Comparison of ENCODE assay signal across 10 cellular contexts in genomic region chr9:130824616-130825015, GRCh38. TPM values are rescaled to one million over a fixed set of nuclear protein-coding genes. Genes with fewer than 3 reads are reported as not detected.
DNase-seq lines count a peak whose midpoint lies in the region; ATAC-seq, FAIRE-seq and TF ChIP-seq lines count a peak whose summit lies in the region.
"Had no signal": no experiment of that assay in that cellular context is flagged by ENCODE, and none has a peak within 500 bp of the region (broad histone marks: within the 10 kb centered on the region; RNA-seq: fewer than 3 reads in every experiment).

No MANE protein-coding gene starts in this region.

- WGBS in IMR-90 (ENCODE audit: extremely low coverage in 2 of 2, insufficient read length in 1 of 2), 2 experiments = no CpG with 5 or more reads among the region's 4 CpGs
- WGBS in suprapubic skin = 47% methylated on average over 4 of the region's 4 CpGs

- peak overlapping the region; percentile 63 for H2AK9ac ChIP-seq in IMR-90 (replicated peaks; ENCODE audit: low read depth, low read length, poor library complexity)

- H3K56ac ChIP-seq in IMR-90 (ENCODE audit: extremely low read depth, insufficient read depth, low read length) = peak overlapping the region; percentile 85

- peak overlapping the region; percentile 72 for H2BK20ac ChIP-seq in IMR-90 (ENCODE audit: low read depth, low read length)

- 0 out of 2 replicates have a peak, but pooled peaks cover 3% of the 10 kb centered on the region for H4K20me1 ChIP-seq in IMR-90 (ENCODE audit: insufficient read depth, low read length)

- H3K18ac ChIP-seq in IMR-90 (ENCODE audit: low read depth, low read length) = peak overlapping the region; percentile 58

- no peak for FAIRE-seq in GM12892 (lab: Jason Lieb, UNC)

- peak overlapping the region; percentile 64 for H2AFZ ChIP-seq in IMR-90 (replicated peaks; ENCODE audit: low read length, poor library complexity)

- H3K14ac ChIP-seq in IMR-90 (replicated peaks; ENCODE audit: low read depth, low read length) = peak overlapping the region; percentile 84

- peak overlapping the region; percentile 69; the same call in 1 of the 2 replicates for H2AK5ac ChIP-seq in IMR-90 (ENCODE audit: low read depth, low read length)

- H4K8ac ChIP-seq in IMR-90 (ENCODE audit: low read depth in 2 of 2, low read length in 2 of 2) = peak overlapping the region; percentile 26 to 82

- H3K4me2 ChIP-seq in IMR-90 (ENCODE audit: low read depth, low read length) = peak overlapping the region; percentile 62

- TF ChIP-seq RAD21 in IMR-90 (IDR thresholded peaks at IDR 0.05; ENCODE audit: low read length) = no peak

- H3K4me1 ChIP-seq in IMR-90 (ENCODE audit: control insufficient read depth, insufficient read depth, low read length) (peaks cover 15% of the 10 kb centered on the region), left lung (peaks cover 12 to 18% of the 10 kb centered on the region in 2 donors), suprapubic skin (peaks cover 24% of the 10 kb centered on the region)

- peak overlapping the region; percentile 88; the same call in 2 of the 3 replicates for H2BK15ac ChIP-seq in IMR-90 (ENCODE audit: low read depth, low read length)

- peak overlapping the region; percentile 47 for H4K5ac ChIP-seq in IMR-90 (ENCODE audit: low read depth, low read length)

- peak overlapping the region; percentile 81 for H4K91ac ChIP-seq in IMR-90 (ENCODE audit: insufficient read depth, low read depth, low read length)

- H3K27ac ChIP-seq in IMR-90 (ENCODE audit: insufficient read depth, low read length) (peak overlapping the region; percentile 96), caudate nucleus (ENCODE audit: low read depth, low read length) (peak overlapping the region; percentile 67), left lung (peak overlapping the region; percentile 28 to 78), suprapubic skin (peak overlapping the region; percentile 76)

- no peaks in the 10 kb centered on the region for H3K36me3 ChIP-seq in IMR-90 (ENCODE audit: control insufficient read depth, insufficient read depth, low read length)
- no peaks in the 10 kb centered on the region for H3K36me3 ChIP-seq in left lung
- no peaks in the 10 kb centered on the region for H3K36me3 ChIP-seq in suprapubic skin

- POLR2A ChIA-PET in IMR-90 (lab: Charles Lee; ENCODE audit: unreplicated experiment) = no interaction called here

- dilution Hi-C loops in IMR-90 (cut with HindIII; ENCODE audit: low sequenced_read_pairs, unreplicated experiment) = no loop called here

- peak overlapping the region; percentile 71 for H3K9ac ChIP-seq in IMR-90 (ENCODE audit: low read depth, low read length)

- H2BK5ac ChIP-seq in IMR-90 (ENCODE audit: low read depth, low read length, poor library complexity, severe bottlenecking) = peak overlapping the region; percentile 93

- in situ Hi-C loops in IMR-90 (cut with MboI; ENCODE audit: low sequenced_read_pairs) = no loop called here

- H3K9me3 ChIP-seq in IMR-90 (ENCODE audit: control insufficient read depth, insufficient read depth, low read length) (no peaks in the 10 kb centered on the region), left lung (peaks cover 0 to 5% of the 10 kb centered on the region in 2 donors), suprapubic skin (no peaks in the 10 kb centered on the region)

- no TSS peak for BruUV-seq in IMR-90 (replicated peaks; lab: Mats Ljungman, UMichigan)

- H3K4me3 ChIP-seq in IMR-90 (ENCODE audit: insufficient read depth, low read depth, low read length) (no peak overlapping the region; the same call in 1 of the 2 replicates), left lung (no peak overlapping the region), suprapubic skin (no peak overlapping the region)

- H3K79me1 ChIP-seq in IMR-90 (ENCODE audit: low read depth in 1 of 2, low read length in 2 of 2) = peaks cover 23 to 49% of the 10 kb centered on the region in 2 experiments

- no peaks in the 10 kb centered on the region for H3K27me3 ChIP-seq in IMR-90 (ENCODE audit: control insufficient read depth, insufficient read depth, low read length)
- H3K27me3 ChIP-seq in left lung = no peaks in the 10 kb centered on the region
- H3K27me3 ChIP-seq in suprapubic skin = no peaks in the 10 kb centered on the region

- TF ChIP-seq POLR2A in IMR-90 (IDR thresholded peaks at IDR 0.05; ENCODE audit: low read depth, low read length) (no peak), suprapubic skin (IDR thresholded peaks at IDR 0.05) (no peak), GM12892 (IDR thresholded peaks at IDR 0.05; ENCODE audit: low read depth, low read length) (no peak)

- no peak for TF ChIP-seq CTCF in IMR-90 (conservative IDR thresholded peaks at IDR 0.05; ENCODE audit: low read depth, low read length)
- TF ChIP-seq CTCF in left lung (IDR thresholded peaks at IDR 0.05) = no peak
- TF ChIP-seq CTCF in suprapubic skin (IDR thresholded peaks at IDR 0.05) = no peak

- DNase-seq in IMR-90 (no peak), caudate nucleus (lab: John Stamatoyannopoulos, UW) (no peak), left lung (no peak), suprapubic skin (ENCODE audit: low spot score in 2 of 2) (no peak), NCI-H510A treated with DMSO at 0.1 percent for 48 hours (lab: John Stamatoyannopoulos, UW) (no peak), GM12892 (ENCODE audit: insufficient read length) (no peak), NCI-H446 (lab: John Stamatoyannopoulos, UW) (no peak)
- DNase-seq: activated B cell treated with CpG ODN at 0.5 μM for 24 hours, naive B cell had no signal

- ATAC-seq in IMR-90 (ENCODE audit: low read depth) (peak; percentile 30), left lung (peak; percentile 39), GM21737 (IDR thresholded peaks at IDR 0.05; ENCODE audit: unreplicated experiment) (no peak)

- CTCF ChIA-PET in IMR-90 (lab: Yijun Ruan, JAX) = interaction anchor here (0.6 to 1.6 kb wide), 2 partner anchors 10 to 765 kb away, joined by 3 to 5 read pairs; partner anchors contain the start of gene ABL1

- peak overlapping the region; percentile 86 for H3K23ac ChIP-seq in IMR-90 (ENCODE audit: low read depth, low read length)

- no peak for TF ChIP-seq EP300 in suprapubic skin (IDR thresholded peaks at IDR 0.05)

- intact Hi-C loops in IMR-90 (cut with micrococcal nuclease) (no loop called here), left lung (cut with DNase I) (no loop called here)

- H3K9me1 ChIP-seq in IMR-90 (ENCODE audit: insufficient read depth, low read length) = peaks cover 14% of the 10 kb centered on the region

- H2BK120ac ChIP-seq in IMR-90 (ENCODE audit: low read depth, low read length) = peak overlapping the region; percentile 62

- H3K4ac ChIP-seq in IMR-90 (ENCODE audit: low read depth, low read length) = peak overlapping the region; percentile 89

TF ChIP-seq in IMR-90, 13 proteins besides CTCF, POLR2A, EP300 and RAD21:
- TF ChIP-seq MAFK (IDR thresholded peaks at IDR 0.05; ENCODE audit: low read depth, low read length) = no peak
- no peak for TF ChIP-seq MXI1 (IDR thresholded peaks at IDR 0.05; ENCODE audit: borderline replicate concordance, low read depth, low read length)
- no peak for TF ChIP-seq BHLHE40 (IDR thresholded peaks at IDR 0.05; ENCODE audit: low read depth, low read length)
- no peak for TF ChIP-seq NFE2L2 (IDR thresholded peaks at IDR 0.05; ENCODE audit: low read depth, low read length)
- TF ChIP-seq, protein P1, sequence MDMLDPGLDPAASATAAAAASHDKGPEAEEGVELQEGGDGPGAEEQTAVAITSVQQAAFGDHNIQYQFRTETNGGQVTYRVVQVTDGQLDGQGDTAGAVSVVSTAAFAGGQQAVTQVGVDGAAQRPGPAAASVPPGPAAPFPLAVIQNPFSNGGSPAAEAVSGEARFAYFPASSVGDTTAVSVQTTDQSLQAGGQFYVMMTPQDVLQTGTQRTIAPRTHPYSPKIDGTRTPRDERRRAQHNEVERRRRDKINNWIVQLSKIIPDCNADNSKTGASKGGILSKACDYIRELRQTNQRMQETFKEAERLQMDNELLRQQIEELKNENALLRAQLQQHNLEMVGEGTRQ (IDR thresholded peaks at IDR 0.05; ENCODE audit: low read depth, low read length) = no peak
- no peak for TF ChIP-seq CEBPB (IDR thresholded peaks at IDR 0.05; ENCODE audit: low read depth, low read length)
- no peak for TF ChIP-seq MAZ (IDR thresholded peaks at IDR 0.05; ENCODE audit: borderline replicate concordance, low read depth, low read length)
- TF ChIP-seq, protein P2, sequence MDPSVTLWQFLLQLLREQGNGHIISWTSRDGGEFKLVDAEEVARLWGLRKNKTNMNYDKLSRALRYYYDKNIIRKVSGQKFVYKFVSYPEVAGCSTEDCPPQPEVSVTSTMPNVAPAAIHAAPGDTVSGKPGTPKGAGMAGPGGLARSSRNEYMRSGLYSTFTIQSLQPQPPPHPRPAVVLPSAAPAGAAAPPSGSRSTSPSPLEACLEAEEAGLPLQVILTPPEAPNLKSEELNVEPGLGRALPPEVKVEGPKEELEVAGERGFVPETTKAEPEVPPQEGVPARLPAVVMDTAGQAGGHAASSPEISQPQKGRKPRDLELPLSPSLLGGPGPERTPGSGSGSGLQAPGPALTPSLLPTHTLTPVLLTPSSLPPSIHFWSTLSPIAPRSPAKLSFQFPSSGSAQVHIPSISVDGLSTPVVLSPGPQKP (IDR thresholded peaks at IDR 0.05; ENCODE audit: borderline replicate concordance, low read depth, low read length) = no peak
- no peak for TF ChIP-seq SMC3 (IDR thresholded peaks at IDR 0.05; ENCODE audit: low read depth, low read length)
- TF ChIP-seq RCOR1 (IDR thresholded peaks at IDR 0.05; ENCODE audit: insufficient replicate concordance, low read length) = no peak
- TF ChIP-seq FOS (IDR thresholded peaks at IDR 0.05; ENCODE audit: low read depth, low read length) = no peak
- TF ChIP-seq CHD1 (IDR thresholded peaks at IDR 0.05; ENCODE audit: low read depth, low read length) = no peak
- TF ChIP-seq RFX5 (IDR thresholded peaks at IDR 0.05; ENCODE audit: low read depth, low read length) = no peak

RNA-seq across cellular contexts. Expression of gene ABL1, which starts 10.4 kb away (rescaled TPM):
- 31.9 and 33.7 TPM in 2 replicates for total RNA-seq in IMR-90 (2012; rRNA removed)
- 49.1 and 50.7 TPM in 2 replicates for polyA plus RNA-seq in IMR-90 (2012; rRNA removed)
- 35.4 and 41.3 TPM in 2 replicates for polyA plus RNA-seq in IMR-90 (2012; cell fraction: cytosol; rRNA removed)
- 61.9 and 74.7 TPM in 2 replicates for polyA plus RNA-seq in IMR-90 (2012; cell fraction: nucleus; rRNA removed; ENCODE audit: low replicate concordance)
- 10 to 100 TPM; 55.6 to 63.5 TPM for total RNA-seq in left lung
- 10 to 100 TPM; 31.3 to 40.4 (median 34.8) TPM for total RNA-seq in suprapubic skin
- 14.7 TPM for polyA plus RNA-seq in GM12892 (2012; ENCODE audit: missing spikeins)
